Comparison of ENCODE assay signal across 1 cellular context in the genomic region with DNA sequence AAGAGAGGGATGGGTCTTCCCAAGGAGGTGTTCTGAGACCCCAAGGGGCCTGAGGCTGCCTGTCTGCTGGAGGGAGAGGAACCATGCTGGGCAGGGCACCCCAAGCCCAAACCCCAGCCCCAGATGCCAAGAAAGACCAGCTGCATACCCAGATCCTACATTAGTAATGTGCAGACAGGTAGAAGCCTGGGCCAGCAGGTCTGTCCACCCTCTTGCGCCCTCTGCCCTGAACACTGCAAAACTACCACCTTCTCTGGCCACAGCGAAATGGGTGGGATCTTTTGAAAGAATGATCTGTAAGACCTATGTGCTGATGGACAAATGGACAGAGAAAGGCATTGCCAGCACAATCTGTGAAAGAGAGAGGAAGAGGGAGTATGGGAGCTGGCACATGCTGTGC.
TF ChIP-seq lines count a peak whose summit lies in the region.

No MANE protein-coding gene starts in this region.

TF ChIP-seq in H1, 55 proteins besides CTCF, POLR2A, EP300 and RAD21 (continued from another document):
- TF ChIP-seq RNF2 (IDR thresholded peaks at IDR 0.05; ENCODE audit: borderline replicate concordance, low read depth, low read length, missing control alignments, poor library complexity, severe bottlenecking) (no peak), HDAC2 (IDR thresholded peaks at IDR 0.05; ENCODE audit: borderline replicate concordance in 1 of 2, low read depth in 2 of 2, low read length in 2 of 2) (no peak)
